ENCODE assay signal across 19 cellular contexts in genomic region chr18:63402246-63403164, GRCh38.
"Had no signal": no experiment of that assay in that cellular context is flagged by ENCODE, and none has a peak within 500 bp of the region (broad histone marks: within the 10 kb centered on the region; RNA-seq: fewer than 3 reads in every experiment).

No MANE protein-coding gene starts in this region.

- H3K27me3 Mint-ChIP-seq: brain; memory B cell; progenitor cell of endocrine pancreas; stimulated activated naive CD8-positive, alpha-beta T cell treated with anti-CD3 and anti-CD28 coated beads, Interleukin-15, amount 100 ng/mL, for 72 hours had no signal

- H3K27me3 ChIP-seq: SJSA1, testis, upper lobe of right lung had no signal

- ATAC-seq: activated T-cell treated with anti-CD3 and anti-CD28 coated beads, Interleukin-2, amount 50 U/mL, for 4 hours; sciatic nerve; stimulated activated naive CD8-positive, alpha-beta T cell treated with anti-CD3 and anti-CD28 coated beads, Interleukin-15, amount 100 ng/mL, for 72 hours; upper lobe of right lung had no signal

- H3K27ac Mint-ChIP-seq: brain, memory B cell, nephron, progenitor cell of endocrine pancreas had no signal

- H3K4me1 ChIP-seq: SJSA1, testis, upper lobe of right lung had no signal

- H3K9me3 ChIP-seq: SJSA1, testis, upper lobe of right lung had no signal

- H3K4me3 ChIP-seq: SJSA1, testis, upper lobe of right lung had no signal

- DNase-seq: activated CD4-positive, CD25-positive, alpha-beta regulatory T cell treated with anti-CD3 and anti-CD28 coated beads, Interleukin-2, amount 50 U/mL, for 72 hours; activated naive CD4-positive, alpha-beta T cell; activated T-cell treated with anti-CD3 and anti-CD28 coated beads, Interleukin-2, amount 50 U/mL, for 4 hours; amniotic stem cell; dermis blood vessel endothelial cell; immature natural killer cell; occipital lobe; stimulated activated CD4-positive, alpha-beta T cell treated with anti-CD3 and anti-CD28 coated beads, Interleukin-12 subunit alpha, Interleukin-12 subunit beta, amount 100 ng/mL, for 4 hours; stimulated activated naive CD8-positive, alpha-beta T cell treated with anti-CD3 and anti-CD28 coated beads, Interleukin-15, amount 100 ng/mL, for 72 hours; SW 1271; T-helper 9 cell; testis; upper lobe of right lung had no signal

- H3K9me3 Mint-ChIP-seq: activated T-cell treated with anti-CD3 and anti-CD28 coated beads, Interleukin-2, amount 50 U/mL, for 4 hours; brain; immature natural killer cell; memory B cell; nephron; stimulated activated naive CD8-positive, alpha-beta T cell treated with anti-CD3 and anti-CD28 coated beads, Interleukin-15, amount 100 ng/mL, for 72 hours had no signal

- H3K4me3 Mint-ChIP-seq: activated T-cell treated with anti-CD3 and anti-CD28 coated beads, Interleukin-2, amount 50 U/mL, for 4 hours; brain; immature natural killer cell; memory B cell; nephron; stimulated activated naive CD8-positive, alpha-beta T cell treated with anti-CD3 and anti-CD28 coated beads, Interleukin-15, amount 100 ng/mL, for 72 hours had no signal

- H3K27ac ChIP-seq: SJSA1, testis, upper lobe of right lung had no signal

- H3K4me1 Mint-ChIP-seq: brain, nephron had no signal
